24 cellular contexts compared by ENCODE assay signal in genomic region chr2:53435610-53436009, GRCh38.
"Had no signal": no experiment of that assay in that cellular context is flagged by ENCODE, and none has a peak within 500 bp of the region (broad histone marks: within the 10 kb centered on the region; RNA-seq: fewer than 3 reads in every experiment).

No MANE protein-coding gene starts in this region.

- H3K36me3 Mint-ChIP-seq: immature natural killer cell; mesothelial cell of epicardium; naive thymus-derived CD4-positive, alpha-beta T cell; natural killer cell treated with Interleukin-12 subunit alpha and Interleukin-12 subunit beta and Interleukin-15 and Interleukin-18, amount 100 ng/mL, for 72 hours; stimulated activated naive B cell treated with anti-CD40 and anti-IgM and Interleukin-4, amounts not matched to agents 10 μg/mL and 1 μg/mL and 100 μg/mL, for 72 hours had no signal

- H3K9me3 ChIP-seq: left ventricle myocardium inferior, ovary, right atrium auricular region, right lobe of liver, stomach, testis, thyroid gland, transverse colon, upper lobe of right lung had no signal

- H3K4me1 ChIP-seq: right atrium auricular region, testis, thyroid gland, upper lobe of right lung had no signal

- DNase-seq: hypothalamus; immature natural killer cell; left ventricle myocardium inferior; mesendoderm; naive thymus-derived CD4-positive, alpha-beta T cell; ovary; right lobe of liver; stimulated activated CD4-positive, alpha-beta T cell treated with anti-CD3 and anti-CD28 coated beads, Interleukin-12 subunit alpha, Interleukin-12 subunit beta, amount 100 ng/mL, for 4 hours; stimulated activated CD4-positive, alpha-beta T cell treated with anti-CD3 and anti-CD28 coated beads, Interleukin-15, amount 100 ng/mL, for 24 hours; stimulated activated CD4-positive, alpha-beta T cell treated with anti-CD3 and anti-CD28 coated beads, Interleukin-2, amount 100 ng/mL, for 24 hours; stimulated activated CD4-positive, alpha-beta T cell treated with anti-CD3 and anti-CD28 coated beads, Interleukin-4, amount 100 ng/mL, for 1 hour; stimulated activated naive B cell treated with anti-CD40 and anti-IgM and Interleukin-4, amounts not matched to agents 10 μg/mL and 1 μg/mL and 100 μg/mL, for 72 hours; stimulated activated naive CD8-positive, alpha-beta T cell treated with anti-CD3 and anti-CD28 coated beads, Interleukin-15, Interleukin-2, amounts not matched to agents 100 U/mL and 50 U/mL, for 24 hours; stomach; testis; thyroid gland; transverse colon; upper lobe of right lung had no signal

- H3K4me3 ChIP-seq: left ventricle myocardium inferior, lung, ovary, right atrium auricular region, right lobe of liver, skin epidermis, stomach, testis, thyroid gland, transverse colon, upper lobe of right lung had no signal

- H3K27me3 ChIP-seq: ovary, right atrium auricular region, right lobe of liver, stomach, testis, thyroid gland, transverse colon, upper lobe of right lung had no signal

- H3K27ac Mint-ChIP-seq: immature natural killer cell; mesothelial cell of epicardium; naive thymus-derived CD4-positive, alpha-beta T cell; natural killer cell treated with Interleukin-12 subunit alpha and Interleukin-12 subunit beta and Interleukin-15 and Interleukin-18, amount 100 ng/mL, for 72 hours; progenitor cell of endocrine pancreas; stimulated activated naive B cell treated with anti-CD40 and anti-IgM and Interleukin-4, amounts not matched to agents 10 μg/mL and 1 μg/mL and 100 μg/mL, for 72 hours had no signal

- ATAC-seq: naive thymus-derived CD4-positive, alpha-beta T cell; natural killer cell treated with Interleukin-12 subunit alpha and Interleukin-12 subunit beta and Interleukin-15 and Interleukin-18, amount 100 ng/mL, for 72 hours; right lobe of liver; stimulated activated naive B cell treated with anti-CD40 and anti-IgM and Interleukin-4, amounts not matched to agents 10 μg/mL and 1 μg/mL and 100 μg/mL, for 72 hours; stimulated activated naive CD8-positive, alpha-beta T cell treated with anti-CD3 and anti-CD28 coated beads, Interleukin-15, Interleukin-2, amounts not matched to agents 100 U/mL and 50 U/mL, for 24 hours; upper lobe of right lung had no signal

- H3K4me1 Mint-ChIP-seq: immature natural killer cell; mesothelial cell of epicardium; naive thymus-derived CD4-positive, alpha-beta T cell; stimulated activated naive B cell treated with anti-CD40 and anti-IgM and Interleukin-4, amounts not matched to agents 10 μg/mL and 1 μg/mL and 100 μg/mL, for 72 hours had no signal

- H3K36me3 ChIP-seq: left ventricle myocardium inferior, ovary, right atrium auricular region, right lobe of liver, stomach, thyroid gland, transverse colon, upper lobe of right lung had no signal

- H3K4me3 Mint-ChIP-seq: immature natural killer cell; mesothelial cell of epicardium; naive thymus-derived CD4-positive, alpha-beta T cell; natural killer cell treated with Interleukin-12 subunit alpha and Interleukin-12 subunit beta and Interleukin-15 and Interleukin-18, amount 100 ng/mL, for 72 hours; stimulated activated naive B cell treated with anti-CD40 and anti-IgM and Interleukin-4, amounts not matched to agents 10 μg/mL and 1 μg/mL and 100 μg/mL, for 72 hours had no signal

- H3K27ac ChIP-seq: left ventricle myocardium inferior, ovary, right atrium auricular region, right lobe of liver, skin epidermis, stomach, testis, thyroid gland, transverse colon, upper lobe of right lung had no signal

- H3K27me3 Mint-ChIP-seq: natural killer cell treated with Interleukin-12 subunit alpha and Interleukin-12 subunit beta and Interleukin-15 and Interleukin-18, amount 100 ng/mL, for 72 hours; progenitor cell of endocrine pancreas; stimulated activated naive B cell treated with anti-CD40 and anti-IgM and Interleukin-4, amounts not matched to agents 10 μg/mL and 1 μg/mL and 100 μg/mL, for 72 hours had no signal

- H3K9me3 Mint-ChIP-seq: mesothelial cell of epicardium; naive thymus-derived CD4-positive, alpha-beta T cell; stimulated activated naive B cell treated with anti-CD40 and anti-IgM and Interleukin-4, amounts not matched to agents 10 μg/mL and 1 μg/mL and 100 μg/mL, for 72 hours had no signal
